10 cellular contexts compared by ENCODE assay signal in the genomic region with DNA sequence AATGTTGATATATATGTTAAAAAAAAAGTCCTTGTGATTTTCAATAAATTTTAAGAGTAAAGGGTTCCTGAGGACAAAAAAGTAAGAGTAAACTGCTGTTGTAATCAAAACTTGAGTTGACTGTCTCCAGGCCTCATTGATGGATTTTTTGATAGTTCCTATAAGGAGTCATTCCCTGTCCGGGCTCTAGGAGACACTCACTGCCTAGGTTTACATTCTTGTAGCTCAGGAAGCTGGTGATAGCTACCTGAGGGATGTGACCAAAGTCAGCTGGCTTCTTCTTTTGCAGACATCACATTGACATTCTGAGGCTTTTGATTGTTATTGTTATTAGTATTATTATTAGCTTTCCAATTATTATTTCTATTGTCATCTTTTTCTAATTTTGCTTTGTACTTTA.
DNase-seq lines count a peak whose midpoint lies in the region; ATAC-seq, FAIRE-seq and TF ChIP-seq lines count a peak whose summit lies in the region.
"Had no signal": no experiment of that assay in that cellular context is flagged by ENCODE, and none has a peak within 500 bp of the region (broad histone marks: within the 10 kb centered on the region; RNA-seq: fewer than 3 reads in every experiment).

No MANE protein-coding gene starts in this region.

- H3K36me3 ChIP-seq in GM23338 (ENCODE audit: insufficient read depth): no peaks in the 10 kb centered on the region

- no peaks in the 10 kb centered on the region for H4K20me1 ChIP-seq in GM23338 (replicated peaks; ENCODE audit: insufficient read depth)

- no peaks in the 10 kb centered on the region for H3F3A ChIP-seq in GM23338 (replicated peaks; ENCODE audit: low read depth)

- no peaks in the 10 kb centered on the region for H3K9me2 ChIP-seq in GM23338 (ENCODE audit: insufficient read depth)

- H3K27ac ChIP-seq in GM23338 (ENCODE audit: low read depth): no peak overlapping the region
- H3K27ac ChIP-seq: body of pancreas had no signal

- H3K27me3 Mint-ChIP-seq in GM23338 (ENCODE audit: insufficient read depth, low read depth, poor library complexity) (peaks cover 4% of the 10 kb centered on the region), progenitor cell of endocrine pancreas (peaks cover 4% of the 10 kb centered on the region)

- no peaks in the 10 kb centered on the region; the same call in 2 of the 3 replicates for H3K9me3 Mint-ChIP-seq in GM23338
- H3K9me3 Mint-ChIP-seq in progenitor cell of endocrine pancreas (ENCODE audit: low read depth): no peaks in the 10 kb centered on the region

- H3K4me3 ChIP-seq in GM23338: no peak overlapping the region
- H3K4me3 ChIP-seq: body of pancreas had no signal

- no peaks in the 10 kb centered on the region; the same call in 2 of the 3 replicates for H3K36me3 Mint-ChIP-seq in GM23338 (ENCODE audit: low read depth)
- no peaks in the 10 kb centered on the region for H3K36me3 Mint-ChIP-seq in progenitor cell of endocrine pancreas (ENCODE audit: insufficient read depth)

- H3K4me1 Mint-ChIP-seq in GM23338 (peaks cover 3% of the 10 kb centered on the region; the same call in 2 of the 3 replicates), progenitor cell of endocrine pancreas (ENCODE audit: low read depth) (no peaks in the 10 kb centered on the region)

- peaks cover 3% of the 10 kb centered on the region; the same call in 1 of the 2 replicates for H3K4me1 ChIP-seq in GM23338 (ENCODE audit: insufficient read depth)
- H3K4me1 ChIP-seq: body of pancreas had no signal

- no peaks in the 10 kb centered on the region for H3K79me2 ChIP-seq in GM23338 (replicated peaks; ENCODE audit: insufficient read depth)

- TF ChIP-seq CTCF in GM23338 (conservative IDR thresholded peaks at IDR 0.05; ENCODE audit: low read depth in 2 of 2): peak; percentile 68 to 76
- peak; percentile 38 for TF ChIP-seq CTCF in progenitor cell of endocrine pancreas (IDR thresholded peaks at IDR 0.05; ENCODE audit: unreplicated experiment)

- no peaks in the 10 kb centered on the region for H3K27me3 ChIP-seq in GM23338 (ENCODE audit: insufficient read depth)
- H3K27me3 ChIP-seq: body of pancreas had no signal

- no peak overlapping the region for H3K4me3 Mint-ChIP-seq in GM23338
- no peak overlapping the region for H3K4me3 Mint-ChIP-seq in progenitor cell of endocrine pancreas (ENCODE audit: low read depth)
- H3K4me3 Mint-ChIP-seq: T-helper 1 cell treated with Interleukin-12 subunit alpha and Interleukin-12 subunit beta and Interleukin-4 antibody, amounts not matched to agents 30 μg/mL and 1 μg/mL, for 36 hours had no signal

- DNase-seq in GM23338 (ENCODE audit: low spot score) (peak; percentile 77), NCI-H748 treated with DMSO at 0.1 percent for 48 hours (lab: John Stamatoyannopoulos, UW) (peak; percentile 47), progenitor cell of endocrine pancreas (ENCODE audit: low spot score, unreplicated experiment) (no peak), KBM-7 (no peak), D341Med (ENCODE audit: low spot score) (no peak)
- DNase-seq: body of pancreas had no signal

- in situ Hi-C loops in KBM-7 (cut with MboI; ENCODE audit: low pct_unique_long_range_greater_than_20kb, low sequenced_read_pairs): no loop called here

- no peak overlapping the region for H3K27ac Mint-ChIP-seq in GM23338
- H3K27ac Mint-ChIP-seq in progenitor cell of endocrine pancreas: no peak overlapping the region
- H3K27ac Mint-ChIP-seq: T-helper 1 cell treated with Interleukin-12 subunit alpha and Interleukin-12 subunit beta and Interleukin-4 antibody, amounts not matched to agents 30 μg/mL and 1 μg/mL, for 36 hours had no signal

- ATAC-seq in GM23338 (peak; percentile 94), HG02970 (IDR thresholded peaks at IDR 0.05; ENCODE audit: low FRiP score, unreplicated experiment) (no peak), GM19035 (IDR thresholded peaks at IDR 0.05; ENCODE audit: unreplicated experiment) (no peak)
- ATAC-seq: body of pancreas had no signal

- peak; percentile 48 for FAIRE-seq in endometrium (lab: Jason Lieb, UNC)

- H3K4me2 ChIP-seq in GM23338: no peak overlapping the region

- no peak overlapping the region for H2AFZ ChIP-seq in GM23338

TF ChIP-seq in GM23338, 12 proteins besides CTCF, POLR2A, EP300 and RAD21:
- TF ChIP-seq NANOG (IDR thresholded peaks at IDR 0.05; ENCODE audit: borderline replicate concordance) (no peak), ZNF462 (CRISPR knock-in tag; IDR thresholded peaks at IDR 0.05) (no peak), POLR2AphosphoS5 (IDR thresholded peaks at IDR 0.05; ENCODE audit: low read depth) (no peak)

Comparison
In these comparisons a context has a peak if more than half of its experiments do, and no peak if none do; other contexts are left out.
1. DNase-seq: peak in GM23338 (single experiment) and NCI-H748 treated with DMSO at 0.1 percent for 48 hours (single experiment); none in progenitor cell of endocrine pancreas (single experiment), KBM-7 (single experiment) and D341Med (single experiment).